ENCODE assay signal across 21 cellular contexts in the genomic region with DNA sequence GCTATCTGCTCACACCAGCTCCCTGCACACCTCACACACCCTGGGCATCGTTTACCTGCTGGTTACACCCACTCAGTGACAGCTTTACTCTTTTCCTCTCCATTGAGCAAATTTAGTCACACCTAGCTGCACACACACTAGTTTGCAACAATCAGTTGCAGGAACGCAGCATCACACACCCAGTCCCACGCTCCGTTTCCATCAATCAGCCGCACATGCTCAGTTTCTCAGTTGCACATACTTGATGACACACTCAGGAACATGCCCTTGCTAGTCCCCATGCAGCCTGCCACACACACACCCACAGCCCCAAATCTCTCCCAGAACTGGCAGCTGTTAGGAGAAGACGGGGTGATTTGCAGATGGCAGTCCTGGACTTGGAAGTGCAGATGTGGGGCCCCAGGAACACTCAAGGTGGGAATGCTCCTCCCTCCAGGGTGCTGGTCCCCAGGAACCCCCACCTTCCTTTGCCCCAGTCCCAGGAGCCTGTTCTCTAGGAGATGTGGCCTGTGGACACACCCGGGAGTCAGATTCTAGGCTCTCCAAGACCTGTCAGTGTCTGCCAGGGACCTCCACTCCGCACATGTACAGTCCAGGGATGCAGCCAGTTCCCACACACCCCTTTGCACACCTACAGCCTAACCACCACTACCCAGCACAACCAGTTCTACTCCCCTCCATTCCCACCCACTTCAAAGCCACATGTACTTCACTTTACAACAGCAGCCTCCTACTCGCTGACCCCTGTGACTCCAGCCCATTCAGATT. TPM values are rescaled to one million over a fixed set of nuclear protein-coding genes. Genes with fewer than 3 reads are reported as not detected.
DNase-seq lines count a peak whose midpoint lies in the region; ATAC-seq and TF ChIP-seq lines count a peak whose summit lies in the region.
"Had no signal": no experiment of that assay in that cellular context is flagged by ENCODE, and none has a peak within 500 bp of the region (broad histone marks: within the 10 kb centered on the region; RNA-seq: fewer than 3 reads in every experiment).

No MANE protein-coding gene starts in this region.

- no peak for ATAC-seq in IMR-90 (ENCODE audit: low read depth)
- ATAC-seq in stimulated activated effector memory CD8-positive, alpha-beta T cell treated with anti-CD3 and anti-CD28 coated beads, Interleukin-12 subunit alpha, Interleukin-12 subunit beta, amount 100 ng/mL, for 72 hours: peak; percentile 47
- ATAC-seq: activated naive CD8-positive, alpha-beta T cell treated with anti-CD3 and anti-CD28 coated beads, Interleukin-2, amount 50 U/mL, for 24 hours; HCT116; PC-3 had no signal

- peaks cover 46% of the 10 kb centered on the region for H3K4me1 Mint-ChIP-seq in activated naive CD4-positive, alpha-beta T cell treated with anti-CD3 and anti-CD28 coated beads for 36 hours (ENCODE audit: low read depth)
- H3K4me1 Mint-ChIP-seq in stimulated activated effector memory CD8-positive, alpha-beta T cell treated with anti-CD3 and anti-CD28 coated beads, Interleukin-12 subunit alpha, Interleukin-12 subunit beta, amount 100 ng/mL, for 72 hours: peaks cover 49% of the 10 kb centered on the region

- H4K8ac ChIP-seq in IMR-90 (ENCODE audit: low read depth in 2 of 2, low read length in 2 of 2): peak overlapping the region in 1 of 2 experiments; percentile 28; a peak in 1 of 4 replicates

- H3K4me2 ChIP-seq in IMR-90 (ENCODE audit: low read depth, low read length): no peak overlapping the region

- no peak overlapping the region for H3K56ac ChIP-seq in IMR-90 (ENCODE audit: extremely low read depth, insufficient read depth, low read length)

- TF ChIP-seq CTCF in IMR-90 (conservative IDR thresholded peaks at IDR 0.05; ENCODE audit: low read depth, low read length) (no peak), epithelial cell of esophagus (IDR thresholded peaks at IDR 0.05; ENCODE audit: insufficient read depth, low read depth, low read length, missing control alignments) (no peak)

- H2AK5ac ChIP-seq in IMR-90 (ENCODE audit: low read depth, low read length): 0 out of 2 replicates have a peak overlapping the region, but pooled peaks have one; percentile 48

- TF ChIP-seq RAD21 in IMR-90 (IDR thresholded peaks at IDR 0.05; ENCODE audit: low read length): no peak

- no peaks in the 10 kb centered on the region; the same call in 1 of the 2 replicates for H3K4me1 ChIP-seq in IMR-90 (ENCODE audit: control insufficient read depth, insufficient read depth, low read length)

- 0 out of 2 replicates have a peak, but pooled peaks cover 5% of the 10 kb centered on the region for H3K9me1 ChIP-seq in IMR-90 (ENCODE audit: insufficient read depth, low read length)

- CTCF ChIA-PET in activated naive CD4-positive, alpha-beta T cell treated with anti-CD3 and anti-CD28 coated beads for 36 hours (lab: Charles Lee): interaction anchor here (0.8 to 1.8 kb wide), 3 partner anchors 71 to 121 kb away, joined by 3 read pairs; no protein-coding TSS in a partner anchor
- CTCF ChIA-PET in IMR-90 (lab: Yijun Ruan, JAX): interaction anchor here (1.0 kb wide), 1 partner anchor 55 kb away, joined by 3 read pairs; no protein-coding TSS in a partner anchor

- no peak overlapping the region for H3K18ac ChIP-seq in IMR-90 (ENCODE audit: low read depth, low read length)

- peak overlapping the region; percentile 57 for H2AK9ac ChIP-seq in IMR-90 (replicated peaks; ENCODE audit: low read depth, low read length, poor library complexity)

- dilution Hi-C loops in IMR-90 (cut with HindIII; ENCODE audit: low sequenced_read_pairs, unreplicated experiment): no loop called here

- BruUV-seq in IMR-90 (replicated peaks; lab: Mats Ljungman, UMichigan): no TSS peak

- H3K23ac ChIP-seq in IMR-90 (ENCODE audit: low read depth, low read length): peak overlapping the region; percentile 61; the same call in 1 of the 2 replicates

- peak overlapping the region; percentile 18 for H3K4me3 Mint-ChIP-seq in activated naive CD4-positive, alpha-beta T cell treated with anti-CD3 and anti-CD28 coated beads for 36 hours
- H3K4me3 Mint-ChIP-seq in stimulated activated effector memory CD8-positive, alpha-beta T cell treated with anti-CD3 and anti-CD28 coated beads, Interleukin-12 subunit alpha, Interleukin-12 subunit beta, amount 100 ng/mL, for 72 hours: peak overlapping the region; percentile 33

- 0 out of 3 replicates have a peak overlapping the region, but pooled peaks have one; percentile 13 for H2BK15ac ChIP-seq in IMR-90 (ENCODE audit: low read depth, low read length)

- no peak overlapping the region for H4K5ac ChIP-seq in IMR-90 (ENCODE audit: low read depth, low read length)

- H3K36me3 ChIP-seq in IMR-90 (ENCODE audit: control insufficient read depth, insufficient read depth, low read length): no peaks in the 10 kb centered on the region
- H3K36me3 ChIP-seq: sigmoid colon had no signal

- POLR2A ChIA-PET in IMR-90 (lab: Charles Lee; ENCODE audit: unreplicated experiment): no interaction called here

- H4K91ac ChIP-seq in IMR-90 (ENCODE audit: insufficient read depth, low read depth, low read length): no peak overlapping the region

- no peaks in the 10 kb centered on the region for H3K9me3 Mint-ChIP-seq in activated naive CD4-positive, alpha-beta T cell treated with anti-CD3 and anti-CD28 coated beads for 36 hours
- H3K9me3 Mint-ChIP-seq in stimulated activated effector memory CD8-positive, alpha-beta T cell treated with anti-CD3 and anti-CD28 coated beads, Interleukin-12 subunit alpha, Interleukin-12 subunit beta, amount 100 ng/mL, for 72 hours: no peaks in the 10 kb centered on the region
- H3K9me3 Mint-ChIP-seq: activated naive CD8-positive, alpha-beta T cell treated with anti-CD3 and anti-CD28 coated beads, Interleukin-2, amount 50 U/mL, for 24 hours had no signal

- DNase-seq in activated naive CD4-positive, alpha-beta T cell treated with anti-CD3 and anti-CD28 coated beads for 36 hours: peak; percentile 58
- no peak for DNase-seq in activated naive CD4-positive, alpha-beta T cell treated with anti-CD3 and anti-CD28 coated beads, Interleukin-2, amount 50 U/mL, for 16 hours
- no peak for DNase-seq in IMR-90
- DNase-seq in epithelial cell of esophagus (ENCODE audit: low read depth): peak; percentile 96
- DNase-seq in stimulated activated effector memory CD8-positive, alpha-beta T cell treated with anti-CD3 and anti-CD28 coated beads, Interleukin-12 subunit alpha, Interleukin-12 subunit beta, amount 100 ng/mL, for 72 hours (ENCODE audit: low spot score in 2 of 2): no peak
- DNase-seq in stimulated activated CD4-positive, alpha-beta T cell treated with anti-CD3 and anti-CD28 coated beads, Interleukin-12 subunit alpha, Interleukin-12 subunit beta, amount 100 ng/mL, for 4 hours: no peak
- DNase-seq in ureter (ENCODE audit: low spot score): no peak
- DNase-seq in NCI-H2029 treated with DMSO at 0.1 percent for 48 hours (lab: John Stamatoyannopoulos, UW): no peak
- DNase-seq: activated naive CD8-positive, alpha-beta T cell treated with anti-CD3 and anti-CD28 coated beads, Interleukin-2, amount 50 U/mL, for 24 hours; GF-D8; kidney glomerular epithelial cell; NCI-H2081 treated with DMSO at 0.1 percent for 48 hours; NCI-H748 treated with DMSO at 0.1 percent for 48 hours; PC-3; sigmoid colon; stimulated activated CD4-positive, alpha-beta T cell treated with anti-CD3 and anti-CD28 coated beads, Interleukin-4, amount 100 ng/mL, for 1 hour had no signal

- H3K9ac ChIP-seq in IMR-90 (ENCODE audit: low read depth, low read length): no peak overlapping the region

- H3K27me3 Mint-ChIP-seq in activated naive CD4-positive, alpha-beta T cell treated with anti-CD3 and anti-CD28 coated beads for 36 hours (ENCODE audit: low read depth): peaks cover 89% of the 10 kb centered on the region

- peaks cover 97% of the 10 kb centered on the region for H3K27me3 ChIP-seq in IMR-90 (ENCODE audit: control insufficient read depth, insufficient read depth, low read length)

- peaks cover 14% of the 10 kb centered on the region for H3K9me3 ChIP-seq in IMR-90 (ENCODE audit: control insufficient read depth, insufficient read depth, low read length)
- H3K9me3 ChIP-seq: sigmoid colon had no signal

- peak overlapping the region; percentile 38 for H2BK5ac ChIP-seq in IMR-90 (ENCODE audit: low read depth, low read length, poor library complexity, severe bottlenecking)

- H2AFZ ChIP-seq in IMR-90 (replicated peaks; ENCODE audit: low read length, poor library complexity): peak overlapping the region; percentile 52
- H2AFZ ChIP-seq: hepatocyte had no signal

- peaks cover 18% of the 10 kb centered on the region for H4K20me1 ChIP-seq in IMR-90 (ENCODE audit: insufficient read depth, low read length)

- peak overlapping the region; percentile 42 for H2BK20ac ChIP-seq in IMR-90 (ENCODE audit: low read depth, low read length)

- no peak for TF ChIP-seq POLR2A in IMR-90 (IDR thresholded peaks at IDR 0.05; ENCODE audit: low read depth, low read length)

- no peak overlapping the region for H3K14ac ChIP-seq in IMR-90 (replicated peaks; ENCODE audit: low read depth, low read length)

- no peaks in the 10 kb centered on the region for H3K36me3 Mint-ChIP-seq in activated naive CD4-positive, alpha-beta T cell treated with anti-CD3 and anti-CD28 coated beads for 36 hours (ENCODE audit: low read depth)
- peaks cover 6% of the 10 kb centered on the region for H3K36me3 Mint-ChIP-seq in stimulated activated effector memory CD8-positive, alpha-beta T cell treated with anti-CD3 and anti-CD28 coated beads, Interleukin-12 subunit alpha, Interleukin-12 subunit beta, amount 100 ng/mL, for 72 hours

- 5% methylated on average over 3 of the region's 9 CpGs; no CpG with 5 or more reads in 1 of the 2 experiments for WGBS in IMR-90 (ENCODE audit: extremely low coverage in 2 of 2, insufficient read length in 1 of 2), 2 experiments

- in situ Hi-C loops in IMR-90 (cut with MboI; ENCODE audit: low sequenced_read_pairs): no loop called here

- intact Hi-C loops in activated naive CD4-positive, alpha-beta T cell treated with anti-CD3 and anti-CD28 coated beads for 36 hours (cut with micrococcal nuclease): loop anchor here (2.0 to 10.0 kb wide), 3 partner anchors 477 to 567 kb away; a partner anchor contains a TSS
- intact Hi-C loops in IMR-90 (cut with micrococcal nuclease): no loop called here

- H3K4me3 ChIP-seq in IMR-90 (ENCODE audit: insufficient read depth, low read depth, low read length) (no peak overlapping the region), epithelial cell of esophagus (ENCODE audit: low read length) (peak overlapping the region; percentile 5)
- H3K4me3 ChIP-seq: hepatocyte, SK-N-MC had no signal

- peak overlapping the region; percentile 57 for H3K27ac Mint-ChIP-seq in activated naive CD4-positive, alpha-beta T cell treated with anti-CD3 and anti-CD28 coated beads for 36 hours
- H3K27ac Mint-ChIP-seq in stimulated activated effector memory CD8-positive, alpha-beta T cell treated with anti-CD3 and anti-CD28 coated beads, Interleukin-12 subunit alpha, Interleukin-12 subunit beta, amount 100 ng/mL, for 72 hours: no peak overlapping the region
- H3K27ac Mint-ChIP-seq: activated naive CD8-positive, alpha-beta T cell treated with anti-CD3 and anti-CD28 coated beads, Interleukin-2, amount 50 U/mL, for 24 hours had no signal

- no peak overlapping the region for H3K27ac ChIP-seq in IMR-90 (ENCODE audit: insufficient read depth, low read length)
- H3K27ac ChIP-seq: hepatocyte, sigmoid colon, SK-N-MC had no signal

- H3K79me1 ChIP-seq in IMR-90 (ENCODE audit: low read depth in 1 of 2, low read length in 2 of 2): no peaks in the 10 kb centered on the region

- no peak overlapping the region; the same call in 1 of the 2 replicates for H3K4ac ChIP-seq in IMR-90 (ENCODE audit: low read depth, low read length)

- H2BK120ac ChIP-seq in IMR-90 (ENCODE audit: low read depth, low read length): peak overlapping the region; percentile 40

RNA-seq across cellular contexts. Expression of a gene that starts 7.6 kb away (rescaled TPM):
- total RNA-seq in activated naive CD4-positive, alpha-beta T cell treated with anti-CD3 and anti-CD28 coated beads for 36 hours: not detected
- total RNA-seq in IMR-90 (2012; rRNA removed) (not detected in 2 replicates), ureter (not detected)
- polyA plus RNA-seq in IMR-90 (2012; rRNA removed): not detected in 2 replicates
- not detected in 2 replicates for polyA plus RNA-seq in IMR-90 (2012; cell fraction: cytosol; rRNA removed)
- polyA plus RNA-seq in IMR-90 (2012; cell fraction: nucleus; rRNA removed; ENCODE audit: low replicate concordance): not detected in 2 replicates
- total RNA-seq: hepatocyte, omental fat pad, PC-3, sigmoid colon, temporal lobe had no signal
- polyA plus RNA-seq: hepatocyte, sigmoid colon had no signal

Comparison
In these comparisons a context has a peak if more than half of its experiments do, and no peak if none do; other contexts are left out.
1. DNase-seq: peak in activated naive CD4-positive, alpha-beta T cell treated with anti-CD3 and anti-CD28 coated beads for 36 hours (single experiment) and epithelial cell of esophagus (single experiment); none in activated naive CD4-positive, alpha-beta T cell treated with anti-CD3 and anti-CD28 coated beads, Interleukin-2, amount 50 U/mL, for 16 hours (single experiment), IMR-90 (single experiment), stimulated activated effector memory CD8-positive, alpha-beta T cell treated with anti-CD3 and anti-CD28 coated beads, Interleukin-12 subunit alpha, Interleukin-12 subunit beta, amount 100 ng/mL, for 72 hours (0 of 2), stimulated activated CD4-positive, alpha-beta T cell treated with anti-CD3 and anti-CD28 coated beads, Interleukin-12 subunit alpha, Interleukin-12 subunit beta, amount 100 ng/mL, for 4 hours (single experiment), ureter (single experiment) and NCI-H2029 treated with DMSO at 0.1 percent for 48 hours (single experiment).